In genomic region chr3:138412821-138413531, GRCh38 we compare ENCODE assay signal across 12 cellular contexts. TPM values are rescaled to one million over a fixed set of nuclear protein-coding genes. Genes with fewer than 3 reads are reported as not detected.
DNase-seq lines count a peak whose midpoint lies in the region; ATAC-seq and TF ChIP-seq lines count a peak whose summit lies in the region.
"Had no signal": no experiment of that assay in that cellular context is flagged by ENCODE, and none has a peak within 500 bp of the region (broad histone marks: within the 10 kb centered on the region; RNA-seq: fewer than 3 reads in every experiment).

No MANE protein-coding gene starts in this region.

- DNase-seq in activated naive CD8-positive, alpha-beta T cell treated with anti-CD3 and anti-CD28 coated beads, Interleukin-2, amount 50 U/mL, for 24 hours: peak; percentile 4
- DNase-seq in activated naive CD8-positive, alpha-beta T cell treated with anti-CD3 and anti-CD28 coated beads for 36 hours: no peak
- DNase-seq in RPMI7951 (ENCODE audit: low read depth) (peak; percentile 54), foreskin fibroblast (peak; percentile 35 to 36), suprapubic skin (ENCODE audit: low spot score in 2 of 2) (peak in 1 of 2 donors; percentile 55), Caco-2 (no peak), HPDE6-E6E7 (ENCODE audit: extremely low spot score) (no peak)
- DNase-seq: body of pancreas, NCI-H1436 treated with DMSO at 0.1 percent for 48 hours, T-helper 2 cell had no signal

- no peaks in the 10 kb centered on the region for H3K9me3 ChIP-seq in suprapubic skin
- H3K9me3 ChIP-seq in Caco-2: no peaks in the 10 kb centered on the region
- H3K9me3 ChIP-seq: body of pancreas had no signal

- intact Hi-C loops in Caco-2 (cut with micrococcal nuclease; ENCODE audit: unreplicated experiment): no loop called here

- POLR2A ChIA-PET in Caco-2 (lab: Charles Lee): no interaction called here

- peaks cover 8% of the 10 kb centered on the region for H3K4me1 Mint-ChIP-seq in activated naive CD8-positive, alpha-beta T cell treated with anti-CD3 and anti-CD28 coated beads, Interleukin-2, amount 50 U/mL, for 24 hours
- H3K4me1 Mint-ChIP-seq in activated naive CD8-positive, alpha-beta T cell treated with anti-CD3 and anti-CD28 coated beads for 36 hours: peaks cover 9% of the 10 kb centered on the region
- no peaks in the 10 kb centered on the region for H3K4me1 Mint-ChIP-seq in Caco-2 (ENCODE audit: low read depth, unreplicated experiment)

- H3K27me3 Mint-ChIP-seq in activated naive CD8-positive, alpha-beta T cell treated with anti-CD3 and anti-CD28 coated beads, Interleukin-2, amount 50 U/mL, for 24 hours: peaks cover 15% of the 10 kb centered on the region
- peaks cover 18% of the 10 kb centered on the region for H3K27me3 Mint-ChIP-seq in activated naive CD8-positive, alpha-beta T cell treated with anti-CD3 and anti-CD28 coated beads for 36 hours
- no peaks in the 10 kb centered on the region for H3K27me3 Mint-ChIP-seq in Caco-2 (ENCODE audit: insufficient read depth, unreplicated experiment)

- H3K36me3 ChIP-seq in suprapubic skin: no peaks in the 10 kb centered on the region
- no peaks in the 10 kb centered on the region for H3K36me3 ChIP-seq in Caco-2 (ENCODE audit: control insufficient read depth, insufficient read depth, low read length)

- TF ChIP-seq EP300 in suprapubic skin (IDR thresholded peaks at IDR 0.05): no peak

- TF ChIP-seq CTCF in foreskin fibroblast (IDR thresholded peaks at IDR 0.05; ENCODE audit: low read depth, low read length) (no peak), suprapubic skin (IDR thresholded peaks at IDR 0.05) (no peak), Caco-2 (IDR thresholded peaks at IDR 0.05; ENCODE audit: insufficient read depth in 1 of 2, low read depth in 1 of 2, low read length in 1 of 2, severe bottlenecking in 1 of 2, unreplicated experiment in 1 of 2) (no peak)

- 67% methylated on average over 7 of the region's 7 CpGs for WGBS in suprapubic skin

- no peak overlapping the region for H3K4me3 Mint-ChIP-seq in activated naive CD8-positive, alpha-beta T cell treated with anti-CD3 and anti-CD28 coated beads, Interleukin-2, amount 50 U/mL, for 24 hours
- no peak overlapping the region for H3K4me3 Mint-ChIP-seq in activated naive CD8-positive, alpha-beta T cell treated with anti-CD3 and anti-CD28 coated beads for 36 hours
- H3K4me3 Mint-ChIP-seq in Caco-2 (ENCODE audit: unreplicated experiment): no peak overlapping the region
- H3K4me3 Mint-ChIP-seq: natural killer cell treated with Interleukin-12 subunit alpha and Interleukin-12 subunit beta and Interleukin-15 and Interleukin-18, amount 100 ng/mL, for 72 hours had no signal

- peak overlapping the region; percentile 17 for H3K27ac ChIP-seq in suprapubic skin

- CTCF ChIA-PET in Caco-2 (lab: Charles Lee): interaction anchor here (0.5 to 1.0 kb wide), 3 partner anchors 21 to 511 kb away, joined by 3 to 5 read pairs (median 3); partner anchors contain the start of gene ESYT3

- BruUV-seq in Caco-2 (replicated peaks; lab: Mats Ljungman, UMichigan): no TSS peak

- H3K27ac Mint-ChIP-seq in activated naive CD8-positive, alpha-beta T cell treated with anti-CD3 and anti-CD28 coated beads, Interleukin-2, amount 50 U/mL, for 24 hours: no peak overlapping the region
- H3K27ac Mint-ChIP-seq in activated naive CD8-positive, alpha-beta T cell treated with anti-CD3 and anti-CD28 coated beads for 36 hours: no peak overlapping the region
- no peak overlapping the region for H3K27ac Mint-ChIP-seq in Caco-2 (ENCODE audit: unreplicated experiment)
- H3K27ac Mint-ChIP-seq: natural killer cell treated with Interleukin-12 subunit alpha and Interleukin-12 subunit beta and Interleukin-15 and Interleukin-18, amount 100 ng/mL, for 72 hours had no signal

- H3K9me3 Mint-ChIP-seq in activated naive CD8-positive, alpha-beta T cell treated with anti-CD3 and anti-CD28 coated beads, Interleukin-2, amount 50 U/mL, for 24 hours: no peaks in the 10 kb centered on the region
- no peaks in the 10 kb centered on the region for H3K9me3 Mint-ChIP-seq in activated naive CD8-positive, alpha-beta T cell treated with anti-CD3 and anti-CD28 coated beads for 36 hours
- H3K9me3 Mint-ChIP-seq in Caco-2 (ENCODE audit: unreplicated experiment): no peaks in the 10 kb centered on the region
- H3K9me3 Mint-ChIP-seq: natural killer cell treated with Interleukin-12 subunit alpha and Interleukin-12 subunit beta and Interleukin-15 and Interleukin-18, amount 100 ng/mL, for 72 hours had no signal

- TF ChIP-seq POLR2A in suprapubic skin (IDR thresholded peaks at IDR 0.05): no peak

- H3K4me3 ChIP-seq in foreskin fibroblast (ENCODE audit: low read depth in 1 of 2, low read length in 2 of 2) (no peak overlapping the region), suprapubic skin (no peak overlapping the region), Caco-2 (ENCODE audit: low read depth, low read length) (no peak overlapping the region)
- H3K4me3 ChIP-seq: body of pancreas had no signal

- H3K27me3 ChIP-seq in suprapubic skin (no peaks in the 10 kb centered on the region), Caco-2 (replicated peaks; ENCODE audit: control insufficient read depth, insufficient read depth, low read length) (no peaks in the 10 kb centered on the region)
- H3K27me3 ChIP-seq: body of pancreas had no signal

- peaks cover 3% of the 10 kb centered on the region for H3K4me1 ChIP-seq in suprapubic skin
- no peaks in the 10 kb centered on the region for H3K4me1 ChIP-seq in Caco-2
- H3K4me1 ChIP-seq: body of pancreas had no signal

- peak; percentile 78 for ATAC-seq in activated naive CD8-positive, alpha-beta T cell treated with anti-CD3 and anti-CD28 coated beads, Interleukin-2, amount 50 U/mL, for 24 hours
- ATAC-seq in GM19351 (IDR thresholded peaks at IDR 0.05; ENCODE audit: unreplicated experiment): no peak
- ATAC-seq: body of pancreas; natural killer cell treated with Interleukin-12 subunit alpha and Interleukin-12 subunit beta and Interleukin-15 and Interleukin-18, amount 100 ng/mL, for 72 hours had no signal

- no peaks in the 10 kb centered on the region for H3K36me3 Mint-ChIP-seq in activated naive CD8-positive, alpha-beta T cell treated with anti-CD3 and anti-CD28 coated beads, Interleukin-2, amount 50 U/mL, for 24 hours (ENCODE audit: low read depth)
- no peaks in the 10 kb centered on the region for H3K36me3 Mint-ChIP-seq in activated naive CD8-positive, alpha-beta T cell treated with anti-CD3 and anti-CD28 coated beads for 36 hours
- no peaks in the 10 kb centered on the region for H3K36me3 Mint-ChIP-seq in Caco-2 (ENCODE audit: insufficient read depth, unreplicated experiment)
- H3K36me3 Mint-ChIP-seq: natural killer cell treated with Interleukin-12 subunit alpha and Interleukin-12 subunit beta and Interleukin-15 and Interleukin-18, amount 100 ng/mL, for 72 hours had no signal

RNA-seq across cellular contexts. Expression of gene ESYT3, which starts 21.4 kb away (rescaled TPM):
- under 1 TPM; 0.21 to 0.52 TPM for total RNA-seq in activated naive CD8-positive, alpha-beta T cell treated with anti-CD3 and anti-CD28 coated beads for 36 hours
- 0.12 and 0.20 TPM in 2 replicates for total RNA-seq in RPMI7951 (2014; rRNA removed; shearing (Covaris generic))
- total RNA-seq in suprapubic skin: 10 to 100 TPM; 28.9 to 39.0 (median 33.5) TPM
- total RNA-seq in Caco-2 (2022): 5.7 and 7.6 TPM in 2 replicates
- total RNA-seq: natural killer cell treated with Interleukin-12 subunit alpha and Interleukin-12 subunit beta and Interleukin-15 and Interleukin-18, amount 100 ng/mL, for 72 hours had no signal

Comparison
In these comparisons a context has a peak if more than half of its experiments do, and no peak if none do; other contexts are left out.
1. DNase-seq: peak in activated naive CD8-positive, alpha-beta T cell treated with anti-CD3 and anti-CD28 coated beads, Interleukin-2, amount 50 U/mL, for 24 hours (single experiment), RPMI7951 (single experiment) and foreskin fibroblast (2 of 2); none in activated naive CD8-positive, alpha-beta T cell treated with anti-CD3 and anti-CD28 coated beads for 36 hours (single experiment), Caco-2 (0 of 2) and HPDE6-E6E7 (single experiment).